9 cellular contexts compared by ENCODE assay signal in genomic region chr2:233267516-233268245, GRCh38. TPM values are rescaled to one million over a fixed set of nuclear protein-coding genes. Genes with fewer than 3 reads are reported as not detected.
DNase-seq lines count a peak whose midpoint lies in the region; ATAC-seq, FAIRE-seq and TF ChIP-seq lines count a peak whose summit lies in the region.
"Had no signal": no experiment of that assay in that cellular context is flagged by ENCODE, and none has a peak within 500 bp of the region (broad histone marks: within the 10 kb centered on the region; RNA-seq: fewer than 3 reads in every experiment).

No MANE protein-coding gene starts in this region.

- CTCF ChIA-PET in K562 (lab: Yijun Ruan, JAX; ENCODE audit: low intra/inter-chr PET ratio), result no interaction called here

- POLR2A ChIA-PET in K562 (lab: Yijun Ruan, JAX), result no interaction called here

- peaks cover 59% of the 10 kb centered on the region for H3K36me3 Mint-ChIP-seq in CD4-positive, CD25-positive, alpha-beta regulatory T cell

- peak; percentile 79 to 98 (median 92) for DNase-seq in CD4-positive, CD25-positive, alpha-beta regulatory T cell
- peak; percentile 40 to 100 (median 80) for DNase-seq in T-helper 2 cell
- no peak for DNase-seq in K562 (ENCODE audit: extremely low read depth in 1 of 4, low spot score in 3 of 4)
- DNase-seq in stimulated activated CD8-positive, alpha-beta memory T cell treated with anti-CD3 and anti-CD28 coated beads, Interleukin-7, amount 100 ng/mL, for 48 hours (ENCODE audit: extremely low read depth in 1 of 2, low read depth in 1 of 2), result peak; percentile 53 to 75
- DNase-seq in esophagus squamous epithelium (lab: John Stamatoyannopoulos, UW), result no peak
- no peak for DNase-seq in DMS114 treated with DMSO at 0.1 percent for 48 hours (lab: John Stamatoyannopoulos, UW; ENCODE audit: unreplicated experiment)
- no peak for DNase-seq in D341Med (ENCODE audit: low spot score)

- ATAC-seq in CD4-positive, CD25-positive, alpha-beta regulatory T cell (ENCODE audit: low read depth in 2 of 2), result peak; percentile 97
- peak; percentile 90 for ATAC-seq in GM21723 (IDR thresholded peaks at IDR 0.05; ENCODE audit: unreplicated experiment)
- ATAC-seq in K562, result no peak

- peaks cover 19 to 71% (median 51%) of the 10 kb centered on the region in 4 donors for H3K4me1 Mint-ChIP-seq in CD4-positive, CD25-positive, alpha-beta regulatory T cell
- H3K4me1 Mint-ChIP-seq: neural crest cell had no signal

- BruUV-seq in K562 (replicated peaks; lab: Mats Ljungman, UMichigan), result no TSS peak

- no peaks in the 10 kb centered on the region for H3K9me3 ChIP-seq in CD4-positive, CD25-positive, alpha-beta regulatory T cell (ENCODE audit: control insufficient read depth in 2 of 2, low read length in 2 of 2)
- H3K9me3 ChIP-seq in K562 (replicated peaks; ENCODE audit: control insufficient read depth, insufficient read depth, low read depth, low read length) (no peaks in the 10 kb centered on the region), esophagus squamous epithelium (no peaks in the 10 kb centered on the region)

- peak overlapping the region; percentile 94 for H3K27ac ChIP-seq in CD4-positive, CD25-positive, alpha-beta regulatory T cell (ENCODE audit: insufficient read depth, low read length, poor library complexity, severe bottlenecking)
- no peak overlapping the region for H3K27ac ChIP-seq in K562 (ENCODE audit: extremely low read depth, low read depth, low read length)
- H3K27ac ChIP-seq in esophagus squamous epithelium, result peak overlapping the region in 2 of 4 donors; percentile 48 to 67

- in situ Hi-C loops in K562 (cut with MboI), result loop anchor here (10.0 to 25.0 kb wide), 2 partner anchors 413 to 655 kb away; no protein-coding TSS in a partner anchor

- H3K4me3 ChIP-seq in CD4-positive, CD25-positive, alpha-beta regulatory T cell (ENCODE audit: low read depth, low read length), result peak overlapping the region; percentile 56
- H3K4me3 ChIP-seq in K562, result no peak overlapping the region
- H3K4me3 ChIP-seq in esophagus squamous epithelium, result no peak overlapping the region

- peaks cover 55% of the 10 kb centered on the region for H3K36me3 ChIP-seq in CD4-positive, CD25-positive, alpha-beta regulatory T cell (ENCODE audit: control insufficient read depth, insufficient read depth, low read length)
- H3K36me3 ChIP-seq in K562 (ENCODE audit: control insufficient read depth, insufficient read depth, low read length) (peaks cover 93% of the 10 kb centered on the region), esophagus squamous epithelium (peaks cover 21 to 100% (median 45%) of the 10 kb centered on the region in 3 donors)

- H3K9me1 ChIP-seq in K562 (ENCODE audit: control insufficient read depth, insufficient read depth, low read length), result no peaks in the 10 kb centered on the region

- H3K27ac Mint-ChIP-seq in CD4-positive, CD25-positive, alpha-beta regulatory T cell, result peak overlapping the region; percentile 98 to 99 (median 99)

- TF ChIP-seq CTCF in K562 (IDR thresholded peaks at IDR 0.05 in 2 of 3, conservative IDR thresholded peaks at IDR 0.05 in 1 of 3; ENCODE audit: insufficient read depth in 2 of 3, low read depth in 1 of 3, low read length in 3 of 3), result no peak
- no peak for TF ChIP-seq CTCF in esophagus squamous epithelium (IDR thresholded peaks at IDR 0.05)

- H3K4me1 ChIP-seq in CD4-positive, CD25-positive, alpha-beta regulatory T cell (ENCODE audit: control insufficient read depth, insufficient read depth, low read length, poor library complexity, severe bottlenecking), result peaks cover 58% of the 10 kb centered on the region
- H3K4me1 ChIP-seq in K562 (replicated peaks in 1 of 2; ENCODE audit: control insufficient read depth in 2 of 2, insufficient read depth in 2 of 2, low read length in 2 of 2) (no peaks in the 10 kb centered on the region), esophagus squamous epithelium (no peaks in the 10 kb centered on the region)

- TF ChIP-seq POLR2A in K562 (conservative IDR thresholded peaks at IDR 0.05) (no peak), esophagus squamous epithelium (IDR thresholded peaks at IDR 0.05) (no peak)

- peak overlapping the region; percentile 4 to 85 (median 76) for H3K4me3 Mint-ChIP-seq in CD4-positive, CD25-positive, alpha-beta regulatory T cell
- H3K4me3 Mint-ChIP-seq: neural crest cell had no signal

- no peak for FAIRE-seq in K562 (lab: Jason Lieb, UNC)

- no peaks in the 10 kb centered on the region for H3K27me3 ChIP-seq in CD4-positive, CD25-positive, alpha-beta regulatory T cell (ENCODE audit: control insufficient read depth, insufficient read depth, low read length)
- H3K27me3 ChIP-seq in K562 (ENCODE audit: control insufficient read depth in 2 of 2, insufficient read depth in 2 of 2, low read length in 2 of 2) (no peaks in the 10 kb centered on the region), esophagus squamous epithelium (no peaks in the 10 kb centered on the region)

- 89% methylated on average over 6 of the region's 6 CpGs for WGBS in K562 (ENCODE audit: insufficient coverage, low coverage, missing lambda C conversion rate)
- WGBS in esophagus squamous epithelium, 2 donors, result 73 to 88% methylated on average over 4 to 6 of the region's 6 CpGs

- H3K27me3 Mint-ChIP-seq in CD4-positive, CD25-positive, alpha-beta regulatory T cell, result no peaks in the 10 kb centered on the region

- no peak for TF ChIP-seq RAD21 in K562 (CRISPR knock-in tag; conservative IDR thresholded peaks at IDR 0.05 in 1 of 2, IDR thresholded peaks at IDR 0.05 in 1 of 2)

- peaks cover under 1% of the 10 kb centered on the region; the same call in 1 of the 2 replicates for H4K20me1 ChIP-seq in K562 (replicated peaks; ENCODE audit: control insufficient read depth, insufficient read depth, low read length)

- intact Hi-C loops in K562 (cut with micrococcal nuclease), result loop anchor here (10.0 kb wide), 1 partner anchor 177 kb away; no protein-coding TSS in a partner anchor
- intact Hi-C loops in esophagus squamous epithelium (cut with DNase I), result no loop called here

- H3K79me2 ChIP-seq in K562 (ENCODE audit: control insufficient read depth, insufficient read depth, low read length), result no peaks in the 10 kb centered on the region

- H2AFZ ChIP-seq in K562 (ENCODE audit: low read depth, low read length), result no peak overlapping the region

- H3K9ac ChIP-seq in K562 (ENCODE audit: insufficient read depth in 1 of 2, low read depth in 2 of 2, low read length in 2 of 2), result no peak overlapping the region

- no peak overlapping the region for H3K4me2 ChIP-seq in K562 (ENCODE audit: insufficient read depth, low read length)

- H3K9me3 Mint-ChIP-seq in CD4-positive, CD25-positive, alpha-beta regulatory T cell, result no peaks in the 10 kb centered on the region
- H3K9me3 Mint-ChIP-seq: neural crest cell had no signal

- no peak for TF ChIP-seq EP300 in K562 (IDR thresholded peaks at IDR 0.05; ENCODE audit: low read length)

TF ChIP-seq in K562, 482 proteins besides CTCF, POLR2A, EP300 and RAD21 (continues in another document):
- TF ChIP-seq TARDBP (IDR thresholded peaks at IDR 0.05) (no peak), MAX (CRISPR knock-in tag; IDR thresholded peaks at IDR 0.05) (0 out of 2 replicates have a peak, but pooled peaks have one; percentile 22)

RNA-seq across cellular contexts. Expression of gene ATG16L1, which starts 16.2 kb away (rescaled TPM):
- 125 TPM for total RNA-seq in CD4-positive, CD25-positive, alpha-beta regulatory T cell
- 10 to 100 TPM; 15.2 to 23.5 (median 19.0) TPM for polyA plus RNA-seq in CD4-positive, CD25-positive, alpha-beta regulatory T cell
- 70.8 and 90.9 TPM in 2 replicates for total RNA-seq in K562 (2011; cell fraction: chromatin; rRNA removed; ENCODE audit: low replicate concordance)
- 37.9 and 38.0 TPM in 2 replicates for total RNA-seq in K562 (2011; cell fraction: nucleolus; rRNA removed)
- 41.7 and 49.2 TPM in 2 replicates for total RNA-seq in K562 (2011; cell fraction: nucleoplasm; rRNA removed)
- total RNA-seq in K562 (2014; rRNA removed) (21.2 and 26.9 TPM in 2 replicates), K562 (2014; rRNA removed; fragmentation: Illumina TruSeq; extraction: Trizol) (15.3 and 16.4 TPM in 2 replicates), K562 (2015; rRNA removed; fragmentation: Illumina TruSeq; extraction: Trizol) (17.2 and 18.8 TPM in 2 replicates), K562 (2021) (18.8 and 21.1 TPM in 2 replicates), esophagus squamous epithelium (10 to 100 TPM; 12.3 to 38.0 (median 22.8) TPM)
- polyA plus RNA-seq in K562 (2011; rRNA removed) (20.7 and 21.2 TPM in 2 replicates), K562 (2014; fragmentation: Illumina TruSeq; extraction: Trizol) (11.6 and 13.0 TPM in 2 replicates), K562 (2014; fragmentation: Nextera tagmentation; extraction: Ambion mirVana) (1 to 10 TPM; 6.4 to 7.0 TPM), K562 (2014; rRNA removed) (17.2 and 21.3 TPM in 2 replicates)
- 11.5 and 12.7 TPM in 2 replicates for polyA plus RNA-seq in K562 (2011; cell fraction: cytosol; rRNA removed)
- polyA plus RNA-seq in K562 (2011; cell fraction: nucleus; rRNA removed), result 72.0 and 76.5 TPM in 2 replicates
- polyA plus RNA-seq in K562 (2012), result 8.2 and 8.9 TPM in 2 replicates
- polyA minus RNA-seq in K562 (2011; rRNA and poly(A)+ RNA removed), result 34.9 and 41.6 TPM in 2 replicates
- polyA minus RNA-seq in K562 (2011; cell fraction: cytosol; rRNA and poly(A)+ RNA removed), result 8.5 and 8.8 TPM in 2 replicates
- polyA minus RNA-seq in K562 (2011; cell fraction: nucleus; rRNA and poly(A)+ RNA removed), result 37.4 and 52.9 TPM in 2 replicates

RNA-seq across cellular contexts. Expression of gene SAG, which starts 39.9 kb away (rescaled TPM):
- total RNA-seq in CD4-positive, CD25-positive, alpha-beta regulatory T cell, result 1.7 TPM
- not detected for polyA plus RNA-seq in CD4-positive, CD25-positive, alpha-beta regulatory T cell
- total RNA-seq in K562 (2011; cell fraction: chromatin; rRNA removed; ENCODE audit: low replicate concordance), result not detected in 2 replicates
- total RNA-seq in K562 (2011; cell fraction: nucleolus; rRNA removed), result not detected in 2 replicates
- not detected in 2 replicates for total RNA-seq in K562 (2011; cell fraction: nucleoplasm; rRNA removed)
- total RNA-seq in K562 (2014; rRNA removed) (not detected in 2 replicates), K562 (2014; rRNA removed; fragmentation: Illumina TruSeq; extraction: Trizol) (not detected in 2 replicates), K562 (2015; rRNA removed; fragmentation: Illumina TruSeq; extraction: Trizol) (0.04 TPM in 1 of 2 replicates, not detected in the other), K562 (2021) (0.64 TPM in 1 of 2 replicates, not detected in the other), esophagus squamous epithelium (not detected)
- polyA plus RNA-seq in K562 (2011; rRNA removed) (not detected in 2 replicates), K562 (2014; fragmentation: Illumina TruSeq; extraction: Trizol) (not detected in 2 replicates), K562 (2014; fragmentation: Nextera tagmentation; extraction: Ambion mirVana) (under 1 TPM; 0.06 to 0.56 TPM), K562 (2014; rRNA removed) (not detected in 2 replicates)
- not detected in 2 replicates for polyA plus RNA-seq in K562 (2011; cell fraction: cytosol; rRNA removed)
- not detected in 2 replicates for polyA plus RNA-seq in K562 (2011; cell fraction: nucleus; rRNA removed)
- 0.03 TPM in 1 of 2 replicates, not detected in the other for polyA plus RNA-seq in K562 (2012)
- not detected in 2 replicates for polyA minus RNA-seq in K562 (2011; rRNA and poly(A)+ RNA removed)
- polyA minus RNA-seq in K562 (2011; cell fraction: cytosol; rRNA and poly(A)+ RNA removed), result not detected in 2 replicates
- polyA minus RNA-seq in K562 (2011; cell fraction: nucleus; rRNA and poly(A)+ RNA removed), result 0.11 TPM in 1 of 2 replicates, not detected in the other
- total RNA-seq: neural crest cell had no signal

Comparison
In these comparisons a context has a peak if more than half of its experiments do, and no peak if none do; other contexts are left out.
1. DNase-seq: peak in CD4-positive, CD25-positive, alpha-beta regulatory T cell (3 of 3), T-helper 2 cell (5 of 5) and stimulated activated CD8-positive, alpha-beta memory T cell treated with anti-CD3 and anti-CD28 coated beads, Interleukin-7, amount 100 ng/mL, for 48 hours (2 of 2); none in K562 (0 of 4), esophagus squamous epithelium (single experiment), DMS114 treated with DMSO at 0.1 percent for 48 hours (single experiment) and D341Med (single experiment).